Comparison of ENCODE assay signal across 8 cellular contexts in the genomic region with DNA sequence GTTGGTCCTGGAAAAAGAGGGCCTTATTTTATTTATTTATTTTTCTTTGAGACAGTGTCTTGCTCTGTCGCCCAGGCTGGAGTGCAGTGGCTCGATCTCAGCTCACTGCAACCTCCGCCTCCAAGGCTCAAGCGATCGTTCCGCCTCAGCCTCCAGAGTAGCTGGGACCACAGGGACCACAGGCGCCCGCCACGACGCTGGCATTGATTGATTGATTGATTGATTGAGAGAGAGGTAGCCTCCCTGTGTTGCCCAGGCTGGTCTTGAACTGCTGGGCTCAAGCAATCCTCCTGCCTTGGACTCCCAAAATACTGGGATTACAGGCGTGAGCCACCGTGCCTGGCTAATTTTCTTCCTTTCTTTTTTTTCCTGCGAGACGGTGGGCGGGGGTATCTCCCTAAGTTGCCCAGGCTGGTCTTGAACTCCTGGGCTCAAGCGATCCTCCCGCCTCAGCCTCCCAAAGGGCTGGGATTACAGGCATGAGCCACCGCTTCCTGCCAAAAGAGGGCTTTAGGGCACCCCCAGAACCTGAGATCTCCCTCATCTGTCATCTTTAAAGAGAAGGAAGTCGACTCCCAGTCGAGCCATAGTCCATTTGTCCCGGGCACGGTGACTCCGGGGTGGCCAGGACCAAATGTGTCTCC. TPM values are rescaled to one million over a fixed set of nuclear protein-coding genes. Genes with fewer than 3 reads are reported as not detected.
A peak's percentile ranks its signal among the peaks of the same experiment; 100 is the strongest.
DNase-seq lines count a peak whose midpoint lies in the region; ATAC-seq and TF ChIP-seq lines count a peak whose summit lies in the region.
"Not testable (repeated sequence)": the region's sequence is repeated elsewhere in the genome, so short reads cannot be mapped to it uniquely, and the experiment has no call there.

No MANE protein-coding gene starts in this region.

- not testable (repeated sequence) for H3K4me1 Mint-ChIP-seq in Calu3 (ENCODE audit: low read depth, unreplicated experiment); osteocyte (ENCODE audit: unreplicated experiment)
- H3K4me1 Mint-ChIP-seq in T-cell = peaks cover 28 to 41% (median 34%) of the 10 kb centered on the region in 3 donors

- H3K27me3 ChIP-seq in ascending aorta, tibial artery: not testable (repeated sequence)
- peaks cover 0 to 27% of the 10 kb centered on the region in 2 donors for H3K27me3 ChIP-seq in left lung

- H3K27ac ChIP-seq in ascending aorta (peak overlapping the region; percentile 84 to 90), left lung (peak overlapping the region; percentile 81 to 83), tibial artery (peak overlapping the region; percentile 76 to 80)

- not testable (repeated sequence) for H3K4me1 ChIP-seq in ascending aorta, left lung
- H3K4me1 ChIP-seq in tibial artery = peaks cover 0 to 12% (median 0%) of the 10 kb centered on the region in 4 donors

- ATAC-seq in HG03378 (IDR thresholded peaks at IDR 0.05; ENCODE audit: unreplicated experiment) (peak; percentile 13), T-cell (replicated peaks in 1 of 4) (peak in 2 of 4 experiments; percentile 18 to 21)
- not testable (repeated sequence) for ATAC-seq in left lung

- H3K27ac Mint-ChIP-seq in Calu3 (ENCODE audit: unreplicated experiment) = peak overlapping the region; percentile 91
- peak overlapping the region; percentile 85 to 95 for H3K27ac Mint-ChIP-seq in T-cell
- peak overlapping the region; percentile 97 for H3K27ac Mint-ChIP-seq in osteocyte (ENCODE audit: unreplicated experiment)

- POLR2A ChIA-PET in T-cell (lab: Charles Lee) = not testable (repeated sequence)

- H3K36me3 ChIP-seq in ascending aorta, left lung, tibial artery: not testable (repeated sequence)

- H3K9me3 ChIP-seq in ascending aorta, left lung, tibial artery: not testable (repeated sequence)

- not testable (repeated sequence) for H3K9me3 Mint-ChIP-seq in Calu3 (ENCODE audit: low read depth, unreplicated experiment); T-cell; osteocyte (ENCODE audit: unreplicated experiment)

- H3K4me3 ChIP-seq in ascending aorta = peak overlapping the region; percentile 88 to 92
- H3K4me3 ChIP-seq in epithelial cell of proximal tubule (ENCODE audit: low read depth, low read length) = peak overlapping the region; percentile 93
- H3K4me3 ChIP-seq in left lung = peak overlapping the region; percentile 53 to 54
- peak overlapping the region; percentile 66 to 73 for H3K4me3 ChIP-seq in tibial artery

- H3K27me3 Mint-ChIP-seq in Calu3 (ENCODE audit: unreplicated experiment) = peaks cover 14% of the 10 kb centered on the region
- H3K27me3 Mint-ChIP-seq in T-cell = not testable (repeated sequence)
- H3K27me3 Mint-ChIP-seq in osteocyte (ENCODE audit: unreplicated experiment) = peaks cover 33% of the 10 kb centered on the region

- not testable (repeated sequence) for TF ChIP-seq CTCF in Calu3 (IDR thresholded peaks at IDR 0.05; ENCODE audit: unreplicated experiment); ascending aorta (IDR thresholded peaks at IDR 0.05); epithelial cell of proximal tubule (conservative IDR thresholded peaks at IDR 0.05; ENCODE audit: low read depth, low read length); left lung (IDR thresholded peaks at IDR 0.05); osteocyte (IDR thresholded peaks at IDR 0.05); tibial artery (IDR thresholded peaks at IDR 0.05)

- CTCF ChIA-PET in Calu3 (lab: Charles Lee) = interaction anchor here (0.7 kb wide), 1 partner anchor 430 kb away, joined by 3 read pairs; no protein-coding TSS in a partner anchor
- CTCF ChIA-PET in T-cell (lab: Charles Lee) = not testable (repeated sequence)

- intact Hi-C loops in Calu3 (cut with micrococcal nuclease; ENCODE audit: unreplicated experiment); ascending aorta (cut with DNase I); left lung (cut with DNase I); tibial artery (cut with DNase I; ENCODE audit: low total_unique reads): not testable (repeated sequence)

- H3K4me3 Mint-ChIP-seq in Calu3 (ENCODE audit: low read depth, unreplicated experiment) (peak overlapping the region; percentile 98), T-cell (peak overlapping the region; percentile 95 to 99 (median 96)), osteocyte (ENCODE audit: unreplicated experiment) (peak overlapping the region; percentile 86)

- not testable (repeated sequence) for DNase-seq in Calu3; epithelial cell of proximal tubule (ENCODE audit: low read depth); osteocyte (ENCODE audit: extremely low spot score, unreplicated experiment); tibial artery
- DNase-seq in T-cell = peak in 1 of 34 experiments; percentile 2
- peak in 1 of 2 donors; percentile 44 for DNase-seq in ascending aorta (ENCODE audit: low spot score in 2 of 2)
- peak in 1 of 2 donors; percentile 41 for DNase-seq in left lung

- H3K36me3 Mint-ChIP-seq in Calu3 (ENCODE audit: insufficient read depth, unreplicated experiment) = peaks cover 16% of the 10 kb centered on the region
- H3K36me3 Mint-ChIP-seq in T-cell; osteocyte (ENCODE audit: unreplicated experiment): not testable (repeated sequence)

- TSS peak; percentile 76 for BruUV-seq in Calu3 (replicated peaks; lab: Mats Ljungman, UMichigan)

RNA-seq across cellular contexts. Expression of gene ASAH2B, which starts 0.6 kb away (rescaled TPM):
- 4.1 and 5.4 TPM in 2 replicates for total RNA-seq in Calu3 (2022)
- 1 to 10 TPM; 1.9 to 6.6 (median 4.4) TPM for total RNA-seq in T-cell
- total RNA-seq in ascending aorta = 0.21 TPM
- total RNA-seq in epithelial cell of proximal tubule = 1.6 and 3.3 TPM in 2 replicates
- 1 to 10 TPM; 4.0 to 6.5 TPM for total RNA-seq in left lung
- 3.0 and 3.8 TPM in 2 replicates for total RNA-seq in osteocyte
